Comparison of ENCODE assay signal across 8 cellular contexts in genomic region chr10:100347568-100348195, GRCh38. TPM values are rescaled to one million over a fixed set of nuclear protein-coding genes. Genes with fewer than 3 reads are reported as not detected.
DNase-seq lines count a peak whose midpoint lies in the region; ATAC-seq and TF ChIP-seq lines count a peak whose summit lies in the region.

No MANE protein-coding gene starts in this region.

- H3K27me3 ChIP-seq in IMR-90 (ENCODE audit: control insufficient read depth, insufficient read depth, low read length) (no peaks in the 10 kb centered on the region), body of pancreas (no peaks in the 10 kb centered on the region), thyroid gland (no peaks in the 10 kb centered on the region)

- peak overlapping the region; percentile 89 for H3K4me2 ChIP-seq in IMR-90 (ENCODE audit: low read depth, low read length)

- peak overlapping the region; percentile 45 for H3K27ac ChIP-seq in IMR-90 (ENCODE audit: insufficient read depth, low read length)
- H3K27ac ChIP-seq in body of pancreas, result no peak overlapping the region
- H3K27ac ChIP-seq in thyroid gland, result no peak overlapping the region

- dilution Hi-C loops in IMR-90 (cut with HindIII; ENCODE audit: low sequenced_read_pairs, unreplicated experiment), result no loop called here

- peak overlapping the region in 1 of 2 experiments; percentile 29; a peak in 1 of 4 replicates for H4K8ac ChIP-seq in IMR-90 (ENCODE audit: low read depth in 2 of 2, low read length in 2 of 2)

- intact Hi-C loops in IMR-90 (cut with micrococcal nuclease) (loop anchor here (2.0 kb wide), 1 partner anchor 25 kb away; no protein-coding TSS in a partner anchor), body of pancreas (cut with DNase I) (no loop called here), thyroid gland (cut with DNase I) (no loop called here)

- H4K91ac ChIP-seq in IMR-90 (ENCODE audit: insufficient read depth, low read depth, low read length), result no peak overlapping the region; the same call in 1 of the 2 replicates

- DNase-seq in GF-D8 (lab: John Stamatoyannopoulos, UW) (peak; percentile 16), IMR-90 (no peak), body of pancreas (no peak), left kidney (ENCODE audit: low read depth, low spot score) (peak; percentile 73), thyroid gland (no peak), NCI-H1436 (lab: John Stamatoyannopoulos, UW) (no peak), NCI-H2029 treated with DMSO at 0.1 percent for 48 hours (lab: John Stamatoyannopoulos, UW) (no peak), NCI-H1105 (lab: John Stamatoyannopoulos, UW) (no peak)

- H4K20me1 ChIP-seq in IMR-90 (ENCODE audit: insufficient read depth, low read length), result peaks cover 43% of the 10 kb centered on the region; the same call in 1 of the 2 replicates

- H3K9me1 ChIP-seq in IMR-90 (ENCODE audit: insufficient read depth, low read length), result peaks cover 15% of the 10 kb centered on the region

- H3K14ac ChIP-seq in IMR-90 (replicated peaks; ENCODE audit: low read depth, low read length), result peak overlapping the region; percentile 73

- H2BK5ac ChIP-seq in IMR-90 (ENCODE audit: low read depth, low read length, poor library complexity, severe bottlenecking), result no peak overlapping the region

- H3K23ac ChIP-seq in IMR-90 (ENCODE audit: low read depth, low read length), result peak overlapping the region; percentile 98; the same call in 1 of the 2 replicates

- WGBS in IMR-90 (ENCODE audit: extremely low coverage in 2 of 2, insufficient read length in 1 of 2), 2 experiments, result 1% methylated on average over 12 of the region's 32 CpGs; no CpG with 5 or more reads in 1 of the 2 experiments
- 30 to 33% methylated on average over 32 of the region's 32 CpGs for WGBS in body of pancreas, 2 donors
- 13 to 17% methylated on average over 32 of the region's 32 CpGs for WGBS in thyroid gland, 2 donors

- TF ChIP-seq CTCF in IMR-90 (conservative IDR thresholded peaks at IDR 0.05; ENCODE audit: low read depth, low read length) (no peak), body of pancreas (IDR thresholded peaks at IDR 0.05) (no peak), thyroid gland (IDR thresholded peaks at IDR 0.05) (no peak)

- peak overlapping the region; percentile 18 for H2AK9ac ChIP-seq in IMR-90 (replicated peaks; ENCODE audit: low read depth, low read length, poor library complexity)

- POLR2A ChIA-PET in IMR-90 (lab: Charles Lee; ENCODE audit: unreplicated experiment), result interaction anchor here (0.7 to 1.4 kb wide), 2 partner anchors 26 to 668 kb away, joined by 3 read pairs; no protein-coding TSS in a partner anchor

- H3K18ac ChIP-seq in IMR-90 (ENCODE audit: low read depth, low read length), result peak overlapping the region; percentile 29

- no peak for TF ChIP-seq RAD21 in IMR-90 (IDR thresholded peaks at IDR 0.05; ENCODE audit: low read length)

- peak overlapping the region; percentile 77; the same call in 1 of the 2 replicates for H3K56ac ChIP-seq in IMR-90 (ENCODE audit: extremely low read depth, insufficient read depth, low read length)

- peak overlapping the region; percentile 74 for H3K9ac ChIP-seq in IMR-90 (ENCODE audit: low read depth, low read length)

- peaks cover 28% of the 10 kb centered on the region for H3K36me3 ChIP-seq in IMR-90 (ENCODE audit: control insufficient read depth, insufficient read depth, low read length)
- no peaks in the 10 kb centered on the region for H3K36me3 ChIP-seq in body of pancreas (replicated peaks in 1 of 2; ENCODE audit: insufficient read depth in 1 of 2, low read depth in 2 of 2)
- H3K36me3 ChIP-seq in thyroid gland, result no peaks in the 10 kb centered on the region

- peak overlapping the region; percentile 79 for H3K4ac ChIP-seq in IMR-90 (ENCODE audit: low read depth, low read length)

- ATAC-seq in IMR-90 (ENCODE audit: low read depth) (peak; percentile 6), body of pancreas (peak; percentile 22)

- H3K79me1 ChIP-seq in IMR-90 (ENCODE audit: low read depth in 1 of 2, low read length in 2 of 2), result peaks cover 12 to 52% of the 10 kb centered on the region in 2 experiments

- BruUV-seq in IMR-90 (replicated peaks; lab: Mats Ljungman, UMichigan), result no TSS peak

- TF ChIP-seq POLR2A in IMR-90 (IDR thresholded peaks at IDR 0.05; ENCODE audit: low read depth, low read length), result no peak
- TF ChIP-seq POLR2A in body of pancreas (IDR thresholded peaks at IDR 0.05), result no peak
- TF ChIP-seq POLR2A in thyroid gland (IDR thresholded peaks at IDR 0.05), result no peak

- CTCF ChIA-PET in IMR-90 (lab: Yijun Ruan, JAX), result interaction anchor here (1.3 kb wide), 1 partner anchor 161 kb away, joined by 3 read pairs; no protein-coding TSS in a partner anchor

- peak overlapping the region; percentile 50; the same call in 1 of the 2 replicates for H2BK120ac ChIP-seq in IMR-90 (ENCODE audit: low read depth, low read length)

- peak overlapping the region; percentile 92 for H3K4me3 ChIP-seq in IMR-90 (ENCODE audit: insufficient read depth, low read depth, low read length)
- H3K4me3 ChIP-seq in body of pancreas, result peak overlapping the region; percentile 13 to 41
- peak overlapping the region in 2 of 3 donors; percentile 4 to 50 for H3K4me3 ChIP-seq in thyroid gland (replicated peaks in 1 of 3)

- H3K4me1 ChIP-seq in IMR-90 (ENCODE audit: control insufficient read depth, insufficient read depth, low read length) (peaks cover 14% of the 10 kb centered on the region), body of pancreas (peaks cover 21% of the 10 kb centered on the region), thyroid gland (peaks cover 4 to 15% of the 10 kb centered on the region in 2 donors)

- peak overlapping the region; percentile 10; the same call in 1 of the 2 replicates for H2AK5ac ChIP-seq in IMR-90 (ENCODE audit: low read depth, low read length)

- in situ Hi-C loops in IMR-90 (cut with MboI; ENCODE audit: low sequenced_read_pairs), result loop anchor here (25.0 kb wide), 1 partner anchor 540 kb away; no protein-coding TSS in a partner anchor

- H2AFZ ChIP-seq in IMR-90 (replicated peaks; ENCODE audit: low read length, poor library complexity), result peak overlapping the region; percentile 88

- no peak overlapping the region for H4K5ac ChIP-seq in IMR-90 (ENCODE audit: low read depth, low read length)

- H2BK20ac ChIP-seq in IMR-90 (ENCODE audit: low read depth, low read length), result no peak overlapping the region

- no peak overlapping the region; the same call in 2 of the 3 replicates for H2BK15ac ChIP-seq in IMR-90 (ENCODE audit: low read depth, low read length)

- H3K9me3 ChIP-seq in IMR-90 (ENCODE audit: control insufficient read depth, insufficient read depth, low read length) (no peaks in the 10 kb centered on the region), body of pancreas (no peaks in the 10 kb centered on the region), thyroid gland (no peaks in the 10 kb centered on the region)

TF ChIP-seq in IMR-90, 13 proteins besides CTCF, POLR2A, EP300 and RAD21:
- peak; percentile 87 for TF ChIP-seq MXI1 (IDR thresholded peaks at IDR 0.05; ENCODE audit: borderline replicate concordance, low read depth, low read length)
- no peak for TF ChIP-seq SMC3 (IDR thresholded peaks at IDR 0.05; ENCODE audit: low read depth, low read length)
- TF ChIP-seq MAZ (IDR thresholded peaks at IDR 0.05; ENCODE audit: borderline replicate concordance, low read depth, low read length), result 0 out of 2 replicates have a peak, but pooled peaks have one; percentile 20

RNA-seq across cellular contexts. Expression of gene SCD, which starts 0.6 kb away (rescaled TPM):
- total RNA-seq in IMR-90 (2012; rRNA removed) (49.2 and 50.7 TPM in 2 replicates), body of pancreas (100 to 1,000 TPM in 1 of 2 donors, 10 to 100 TPM in 1; 14.3 to 128 TPM), thyroid gland (10 to 100 TPM in 1 of 4 donors, 1 to 10 TPM in 3; 2.2 to 29.7 (median 5.1) TPM)
- 56.6 and 65.1 TPM in 2 replicates for polyA plus RNA-seq in IMR-90 (2012; rRNA removed)
- polyA plus RNA-seq in IMR-90 (2012; cell fraction: cytosol; rRNA removed), result 31.2 and 34.4 TPM in 2 replicates
- polyA plus RNA-seq in IMR-90 (2012; cell fraction: nucleus; rRNA removed; ENCODE audit: low replicate concordance), result 9.7 and 25.2 TPM in 2 replicates

RNA-seq across cellular contexts. Expression of gene PKD2L1, which starts 17.7 kb away (rescaled TPM):
- total RNA-seq in IMR-90 (2012; rRNA removed) (not detected in 2 replicates), body of pancreas (not detected), thyroid gland (not detected)
- polyA plus RNA-seq in IMR-90 (2012; rRNA removed), result not detected in 2 replicates
- not detected in 2 replicates for polyA plus RNA-seq in IMR-90 (2012; cell fraction: cytosol; rRNA removed)
- not detected in 2 replicates for polyA plus RNA-seq in IMR-90 (2012; cell fraction: nucleus; rRNA removed; ENCODE audit: low replicate concordance)

Comparison
In these comparisons a context has a peak if more than half of its experiments do, and no peak if none do; other contexts are left out.
1. DNase-seq: peak in GF-D8 (single experiment) and left kidney (single experiment); none in IMR-90 (single experiment), body of pancreas (0 of 4), thyroid gland (0 of 2), NCI-H1436 (single experiment), NCI-H2029 treated with DMSO at 0.1 percent for 48 hours (single experiment) and NCI-H1105 (single experiment).
2. H3K4me3 ChIP-seq: peak in every context shown above with its lines; median percentile 92 in IMR-90; 27 in body of pancreas; 27 in thyroid gland.